Comparison of ENCODE assay signal across 22 cellular contexts in genomic region chr9:137816531-137817235, GRCh38.
DNase-seq lines count a peak whose midpoint lies in the region; ATAC-seq, FAIRE-seq and TF ChIP-seq lines count a peak whose summit lies in the region.
"Had no signal": no experiment of that assay in that cellular context is flagged by ENCODE, and none has a peak within 500 bp of the region (broad histone marks: within the 10 kb centered on the region; RNA-seq: fewer than 3 reads in every experiment).

No MANE protein-coding gene starts in this region.

- H3K9ac ChIP-seq in smooth muscle cell (ENCODE audit: low read depth) = no peak overlapping the region
- H3K9ac ChIP-seq: GM23248, KMS-11 had no signal

- H3K36me3 Mint-ChIP-seq in glutamatergic neuron (ENCODE audit: unreplicated experiment) (peaks cover 30% of the 10 kb centered on the region), immature natural killer cell (peaks cover 14 to 51% (median 36%) of the 10 kb centered on the region in 3 donors)
- H3K36me3 Mint-ChIP-seq in activated CD4-positive, alpha-beta T cell treated with anti-CD3 and anti-CD28 coated beads, Interleukin-2, amount 10 ng/mL, durations not matched to agents 7 days and 5 days (ENCODE audit: low read depth) = peaks cover 58% of the 10 kb centered on the region
- peaks cover 0 to 76% (median 35%) of the 10 kb centered on the region in 3 donors for H3K36me3 Mint-ChIP-seq in naive thymus-derived CD8-positive, alpha-beta T cell

- H3K4me1 ChIP-seq in smooth muscle cell (ENCODE audit: low read depth) = no peaks in the 10 kb centered on the region

- H3K9me3 Mint-ChIP-seq in glutamatergic neuron (ENCODE audit: unreplicated experiment) (peaks cover 24% of the 10 kb centered on the region), immature natural killer cell (no peaks in the 10 kb centered on the region)
- no peaks in the 10 kb centered on the region for H3K9me3 Mint-ChIP-seq in activated CD4-positive, alpha-beta T cell treated with anti-CD3 and anti-CD28 coated beads, Interleukin-2, amount 10 ng/mL, durations not matched to agents 7 days and 5 days
- H3K9me3 Mint-ChIP-seq in naive thymus-derived CD8-positive, alpha-beta T cell = peaks cover 0 to 10% (median 0%) of the 10 kb centered on the region in 9 donors
- H3K9me3 Mint-ChIP-seq: central memory CD8-positive, alpha-beta T cell had no signal

- peak overlapping the region; percentile 48 for H3K27ac Mint-ChIP-seq in glutamatergic neuron (ENCODE audit: unreplicated experiment)
- no peak overlapping the region for H3K27ac Mint-ChIP-seq in immature natural killer cell
- H3K27ac Mint-ChIP-seq in activated CD4-positive, alpha-beta T cell treated with anti-CD3 and anti-CD28 coated beads, Interleukin-2, amount 10 ng/mL, durations not matched to agents 7 days and 5 days = no peak overlapping the region
- peak overlapping the region in 2 of 10 donors; percentile 63 to 67 for H3K27ac Mint-ChIP-seq in naive thymus-derived CD8-positive, alpha-beta T cell
- H3K27ac Mint-ChIP-seq: activated T-helper 2 cell treated with anti-CD3 and anti-CD28 coated beads, Interferon-gamma antibody, Interleukin-2, Interleukin-4, amounts not matched to agents 10 μg/mL and 5 μg/mL and 100 μg/mL, durations not matched to agents 14 hours and 24 hours and 36 hours; CD4-positive, CD25-positive, alpha-beta regulatory T cell had no signal

- H3K4me2 ChIP-seq in smooth muscle cell = no peak overlapping the region
- H3K4me2 ChIP-seq: KMS-11, PC-9 had no signal

- TF ChIP-seq CTCF in glutamatergic neuron (IDR thresholded peaks at IDR 0.05; ENCODE audit: partially characterized antibody, unreplicated experiment) (no peak), smooth muscle cell (IDR thresholded peaks at IDR 0.05; ENCODE audit: borderline replicate concordance, insufficient read depth, poor library complexity, severe bottlenecking) (no peak)

- H3K27me3 ChIP-seq in smooth muscle cell (ENCODE audit: low read depth) = no peaks in the 10 kb centered on the region
- H3K27me3 ChIP-seq: esophagus squamous epithelium had no signal

- H4K20me1 ChIP-seq in smooth muscle cell (ENCODE audit: low read depth) = peaks cover 11% of the 10 kb centered on the region

- DNase-seq in COLO829 (ENCODE audit: low spot score) = peak; percentile 82
- peak; percentile 42 for DNase-seq in GM18507 (ENCODE audit: extremely low spot score, insufficient read length, low read depth)
- no peak for DNase-seq in glutamatergic neuron
- DNase-seq in smooth muscle cell (lab: John Stamatoyannopoulos, UW; ENCODE audit: unreplicated experiment) = no peak
- DNase-seq in immature natural killer cell = no peak
- DNase-seq in activated CD4-positive, alpha-beta T cell treated with anti-CD3 and anti-CD28 coated beads, Interleukin-2, amount 10 ng/mL, durations not matched to agents 7 days and 5 days = no peak
- DNase-seq in naive thymus-derived CD8-positive, alpha-beta T cell = no peak
- DNase-seq: anterior cingulate cortex; CD4-positive, CD25-positive, alpha-beta regulatory T cell; DMS53; effector CD8-positive, alpha-beta T cell; esophagus squamous epithelium; GM23248; NCI-H1048; NCI-H2081; NCI-H526 treated with DMSO at 0.1 percent for 48 hours; PC-9; retina had no signal

- no peaks in the 10 kb centered on the region for H3K9me3 ChIP-seq in smooth muscle cell (replicated peaks; ENCODE audit: low read depth)

- peak; percentile 70 for FAIRE-seq in GM18507 (lab: Jason Lieb, UNC)

- H3K27ac ChIP-seq in smooth muscle cell (ENCODE audit: low read depth) = no peak overlapping the region
- H3K27ac ChIP-seq: esophagus squamous epithelium, GM23248, KMS-11, PC-9 had no signal

- POLR2A ChIA-PET in activated CD4-positive, alpha-beta T cell treated with anti-CD3 and anti-CD28 coated beads, Interleukin-2, amount 10 ng/mL, durations not matched to agents 7 days and 5 days (lab: Charles Lee) = no interaction called here
- POLR2A ChIA-PET in naive thymus-derived CD8-positive, alpha-beta T cell (lab: Charles Lee) = no interaction called here

- H3K36me3 ChIP-seq in smooth muscle cell (ENCODE audit: low read depth) = peaks cover 9% of the 10 kb centered on the region

- H3F3A ChIP-seq in smooth muscle cell (ENCODE audit: low read depth) = no peaks in the 10 kb centered on the region

- H3K27me3 Mint-ChIP-seq in glutamatergic neuron (ENCODE audit: unreplicated experiment) (peaks cover 13% of the 10 kb centered on the region), immature natural killer cell (ENCODE audit: low read depth in 3 of 3) (peaks cover 3 to 8% (median 4%) of the 10 kb centered on the region in 3 donors)
- no peaks in the 10 kb centered on the region for H3K27me3 Mint-ChIP-seq in activated CD4-positive, alpha-beta T cell treated with anti-CD3 and anti-CD28 coated beads, Interleukin-2, amount 10 ng/mL, durations not matched to agents 7 days and 5 days
- no peaks in the 10 kb centered on the region for H3K27me3 Mint-ChIP-seq in naive thymus-derived CD8-positive, alpha-beta T cell
- H3K27me3 Mint-ChIP-seq: CD4-positive, CD25-positive, alpha-beta regulatory T cell; central memory CD8-positive, alpha-beta T cell had no signal

- no peak overlapping the region for H2AFZ ChIP-seq in smooth muscle cell (ENCODE audit: low read depth)
- H2AFZ ChIP-seq: GM23248, PC-9 had no signal

- CTCF ChIA-PET in activated CD4-positive, alpha-beta T cell treated with anti-CD3 and anti-CD28 coated beads, Interleukin-2, amount 10 ng/mL, durations not matched to agents 7 days and 5 days (lab: Charles Lee) = no interaction called here

- H3K79me2 ChIP-seq in smooth muscle cell (ENCODE audit: low read depth) = no peaks in the 10 kb centered on the region

- no peak overlapping the region for H3K4me3 ChIP-seq in smooth muscle cell
- H3K4me3 ChIP-seq: esophagus squamous epithelium, GM23248, PC-9 had no signal

- H3K4me1 Mint-ChIP-seq in glutamatergic neuron (ENCODE audit: low read depth, unreplicated experiment) (no peaks in the 10 kb centered on the region), immature natural killer cell (peaks cover 0 to 4% of the 10 kb centered on the region in 2 donors)
- H3K4me1 Mint-ChIP-seq in activated CD4-positive, alpha-beta T cell treated with anti-CD3 and anti-CD28 coated beads, Interleukin-2, amount 10 ng/mL, durations not matched to agents 7 days and 5 days = no peaks in the 10 kb centered on the region
- H3K4me1 Mint-ChIP-seq in naive thymus-derived CD8-positive, alpha-beta T cell = peaks cover 0 to 2% (median 0%) of the 10 kb centered on the region in 4 donors
- H3K4me1 Mint-ChIP-seq: central memory CD8-positive, alpha-beta T cell had no signal

- ATAC-seq in HG02852 (IDR thresholded peaks at IDR 0.05; ENCODE audit: unreplicated experiment) = peak; percentile 48
- ATAC-seq in naive thymus-derived CD8-positive, alpha-beta T cell = no peak

- WGBS in smooth muscle cell (ENCODE audit: low lambda C conversion rate) = 97% methylated on average over 16 of the region's 22 CpGs

- H3K4me3 Mint-ChIP-seq in glutamatergic neuron (ENCODE audit: unreplicated experiment) (no peak overlapping the region), immature natural killer cell (no peak overlapping the region)
- no peak overlapping the region for H3K4me3 Mint-ChIP-seq in activated CD4-positive, alpha-beta T cell treated with anti-CD3 and anti-CD28 coated beads, Interleukin-2, amount 10 ng/mL, durations not matched to agents 7 days and 5 days
- H3K4me3 Mint-ChIP-seq in naive thymus-derived CD8-positive, alpha-beta T cell = no peak overlapping the region
- H3K4me3 Mint-ChIP-seq: CD4-positive, CD25-positive, alpha-beta regulatory T cell; central memory CD8-positive, alpha-beta T cell had no signal

Comparison
In these comparisons a context has a peak if more than half of its experiments do, and no peak if none do; other contexts are left out.
1. DNase-seq: peak in COLO829 (single experiment) and GM18507 (single experiment); none in glutamatergic neuron (single experiment), smooth muscle cell (single experiment), immature natural killer cell (0 of 3), activated CD4-positive, alpha-beta T cell treated with anti-CD3 and anti-CD28 coated beads, Interleukin-2, amount 10 ng/mL, durations not matched to agents 7 days and 5 days (single experiment) and naive thymus-derived CD8-positive, alpha-beta T cell (0 of 10).